In genomic region chr4:82890602-82890912, GRCh38 we compare ENCODE assay signal across 8 cellular contexts. TPM values are rescaled to one million over a fixed set of nuclear protein-coding genes. Genes with fewer than 3 reads are reported as not detected.
DNase-seq lines count a peak whose midpoint lies in the region; ATAC-seq and TF ChIP-seq lines count a peak whose summit lies in the region.

No MANE protein-coding gene starts in this region.

- ATAC-seq in HG03045 (IDR thresholded peaks at IDR 0.05; ENCODE audit: unreplicated experiment) (peak; percentile 0), HG02642 (IDR thresholded peaks at IDR 0.05; ENCODE audit: poor library complexity, unreplicated experiment) (no peak)
- peak; percentile 2 for ATAC-seq in activated T-helper 17 cell treated with anti-CD3 and anti-CD28 coated beads, Interleukin-2, amount 50 U/mL, for 72 hours (replicated peaks)

- DNase-seq in AG10803 (ENCODE audit: low read depth) (no peak), immature natural killer cell (no peak), ecto neural progenitor cell (ENCODE audit: low spot score) (no peak), hippocampal formation (lab: John Stamatoyannopoulos, UW) (no peak)

- H3K27me3 ChIP-seq in stomach smooth muscle (ENCODE audit: control insufficient read depth in 1 of 2, insufficient read depth in 2 of 2, low read length in 2 of 2): no peaks in the 10 kb centered on the region

- peak overlapping the region; percentile 94 for H3K27ac Mint-ChIP-seq in activated T-helper 17 cell treated with anti-CD3 and anti-CD28 coated beads, Interleukin-2, amount 50 U/mL, for 72 hours
- peak overlapping the region; percentile 98 to 99 (median 99) for H3K27ac Mint-ChIP-seq in immature natural killer cell

- peak overlapping the region; percentile 94 for H3K27ac ChIP-seq in stomach smooth muscle (ENCODE audit: low read length)

- no peaks in the 10 kb centered on the region for H3K9me3 Mint-ChIP-seq in activated T-helper 17 cell treated with anti-CD3 and anti-CD28 coated beads, Interleukin-2, amount 50 U/mL, for 72 hours
- H3K9me3 Mint-ChIP-seq in immature natural killer cell: no peaks in the 10 kb centered on the region

- no peaks in the 10 kb centered on the region for H3K27me3 Mint-ChIP-seq in activated T-helper 17 cell treated with anti-CD3 and anti-CD28 coated beads, Interleukin-2, amount 50 U/mL, for 72 hours
- H3K27me3 Mint-ChIP-seq in immature natural killer cell (ENCODE audit: low read depth in 3 of 3): peaks cover 14 to 22% (median 19%) of the 10 kb centered on the region in 3 donors

- TF ChIP-seq CTCF in AG10803 (conservative IDR thresholded peaks at IDR 0.05; ENCODE audit: low read length): no peak

- peak overlapping the region; percentile 95 for H3K4me3 Mint-ChIP-seq in activated T-helper 17 cell treated with anti-CD3 and anti-CD28 coated beads, Interleukin-2, amount 50 U/mL, for 72 hours
- peak overlapping the region; percentile 95 to 98 (median 96) for H3K4me3 Mint-ChIP-seq in immature natural killer cell

- H3K4me1 Mint-ChIP-seq in activated T-helper 17 cell treated with anti-CD3 and anti-CD28 coated beads, Interleukin-2, amount 50 U/mL, for 72 hours: peaks cover 16% of the 10 kb centered on the region
- peaks cover 35 to 68% of the 10 kb centered on the region in 2 donors for H3K4me1 Mint-ChIP-seq in immature natural killer cell

- peak overlapping the region; percentile 90 to 95 for H3K9ac ChIP-seq in stomach smooth muscle (ENCODE audit: low read length in 2 of 2)

- H3K4me1 ChIP-seq in stomach smooth muscle (ENCODE audit: control insufficient read depth, insufficient read depth, low read length): peaks cover 3% of the 10 kb centered on the region

- H3K4me3 ChIP-seq in AG10803 (ENCODE audit: low read length) (peak overlapping the region; percentile 77), stomach smooth muscle (ENCODE audit: low read length in 2 of 2) (peak overlapping the region; percentile 89 to 94)

- peaks cover 32% of the 10 kb centered on the region for H3K36me3 Mint-ChIP-seq in activated T-helper 17 cell treated with anti-CD3 and anti-CD28 coated beads, Interleukin-2, amount 50 U/mL, for 72 hours (ENCODE audit: low read depth)
- peaks cover 6 to 12% (median 9%) of the 10 kb centered on the region in 3 donors for H3K36me3 Mint-ChIP-seq in immature natural killer cell

- peaks cover 0 to 9% of the 10 kb centered on the region in 2 donors for H3K36me3 ChIP-seq in stomach smooth muscle (ENCODE audit: control insufficient read depth in 2 of 2, insufficient read depth in 2 of 2, low read length in 2 of 2)

- H3K9me3 ChIP-seq in stomach smooth muscle (ENCODE audit: control insufficient read depth in 2 of 2, low read length in 2 of 2): no peaks in the 10 kb centered on the region

RNA-seq across cellular contexts. Expression of gene SEC31A, which starts 0.4 kb away (rescaled TPM):
- 100 to 1,000 TPM in 1 of 2 donors, 10 to 100 TPM in 1; 82.6 to 124 TPM for total RNA-seq in activated T-helper 17 cell treated with anti-CD3 and anti-CD28 coated beads, Interleukin-2, amount 50 U/mL, for 72 hours
- 100 to 1,000 TPM; 109 to 150 (median 147) TPM for polyA plus RNA-seq in immature natural killer cell

RNA-seq across cellular contexts. Expression of gene THAP9, which starts 10.0 kb away (rescaled TPM):
- 1 to 10 TPM; 1.5 to 1.9 TPM for total RNA-seq in activated T-helper 17 cell treated with anti-CD3 and anti-CD28 coated beads, Interleukin-2, amount 50 U/mL, for 72 hours
- polyA plus RNA-seq in immature natural killer cell: 1 to 10 TPM; 1.5 to 4.2 (median 2.1) TPM
